In the genomic region with DNA sequence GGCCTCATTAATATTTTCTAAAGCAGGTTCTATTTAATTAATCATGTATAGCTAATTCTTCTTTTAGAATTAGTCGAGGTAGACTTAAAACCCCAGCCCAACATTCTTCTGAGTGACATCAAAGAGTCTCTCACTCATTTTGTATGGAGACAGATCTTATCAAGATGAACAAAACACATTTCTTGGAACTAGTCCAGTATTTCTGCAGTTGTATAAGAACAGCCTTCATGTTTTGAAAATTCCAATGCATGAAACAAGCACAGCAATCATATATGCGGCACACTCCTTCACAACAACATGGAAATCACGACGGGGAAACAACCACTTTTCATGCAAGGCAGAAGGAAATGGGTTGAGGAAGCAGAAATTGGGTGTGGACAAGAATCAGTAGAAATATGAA, we compare ENCODE assay signal across 1 cellular context.
TF ChIP-seq lines count a peak whose summit lies in the region.

No MANE protein-coding gene starts in this region.

TF ChIP-seq in H1, 55 proteins besides CTCF, POLR2A, EP300 and RAD21 (continued from another document):
- TF ChIP-seq HDAC6 (IDR thresholded peaks at IDR 0.05; ENCODE audit: low read depth, low read length) (no peak), SP2 (IDR thresholded peaks at IDR 0.05; ENCODE audit: low read length) (no peak), CREB1 (IDR thresholded peaks at IDR 0.05) (no peak), TBP (IDR thresholded peaks at IDR 0.05; ENCODE audit: low read depth, low read length) (no peak), SIX5 (IDR thresholded peaks at IDR 0.05; ENCODE audit: low read depth, low read length) (no peak), TAF7 (optimal IDR thresholded peaks at IDR 0.05; ENCODE audit: borderline replicate concordance, low read depth, low read length) (no peak), TAF1 (IDR thresholded peaks at IDR 0.05; ENCODE audit: low read depth, low read length) (no peak)
- TF ChIP-seq, protein P1, sequence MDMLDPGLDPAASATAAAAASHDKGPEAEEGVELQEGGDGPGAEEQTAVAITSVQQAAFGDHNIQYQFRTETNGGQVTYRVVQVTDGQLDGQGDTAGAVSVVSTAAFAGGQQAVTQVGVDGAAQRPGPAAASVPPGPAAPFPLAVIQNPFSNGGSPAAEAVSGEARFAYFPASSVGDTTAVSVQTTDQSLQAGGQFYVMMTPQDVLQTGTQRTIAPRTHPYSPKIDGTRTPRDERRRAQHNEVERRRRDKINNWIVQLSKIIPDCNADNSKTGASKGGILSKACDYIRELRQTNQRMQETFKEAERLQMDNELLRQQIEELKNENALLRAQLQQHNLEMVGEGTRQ (IDR thresholded peaks at IDR 0.05; ENCODE audit: low read length), result no peak
TF ChIP-seq in H1: peak in this region for 0.
